ENCODE assay signal across 8 cellular contexts in the genomic region with DNA sequence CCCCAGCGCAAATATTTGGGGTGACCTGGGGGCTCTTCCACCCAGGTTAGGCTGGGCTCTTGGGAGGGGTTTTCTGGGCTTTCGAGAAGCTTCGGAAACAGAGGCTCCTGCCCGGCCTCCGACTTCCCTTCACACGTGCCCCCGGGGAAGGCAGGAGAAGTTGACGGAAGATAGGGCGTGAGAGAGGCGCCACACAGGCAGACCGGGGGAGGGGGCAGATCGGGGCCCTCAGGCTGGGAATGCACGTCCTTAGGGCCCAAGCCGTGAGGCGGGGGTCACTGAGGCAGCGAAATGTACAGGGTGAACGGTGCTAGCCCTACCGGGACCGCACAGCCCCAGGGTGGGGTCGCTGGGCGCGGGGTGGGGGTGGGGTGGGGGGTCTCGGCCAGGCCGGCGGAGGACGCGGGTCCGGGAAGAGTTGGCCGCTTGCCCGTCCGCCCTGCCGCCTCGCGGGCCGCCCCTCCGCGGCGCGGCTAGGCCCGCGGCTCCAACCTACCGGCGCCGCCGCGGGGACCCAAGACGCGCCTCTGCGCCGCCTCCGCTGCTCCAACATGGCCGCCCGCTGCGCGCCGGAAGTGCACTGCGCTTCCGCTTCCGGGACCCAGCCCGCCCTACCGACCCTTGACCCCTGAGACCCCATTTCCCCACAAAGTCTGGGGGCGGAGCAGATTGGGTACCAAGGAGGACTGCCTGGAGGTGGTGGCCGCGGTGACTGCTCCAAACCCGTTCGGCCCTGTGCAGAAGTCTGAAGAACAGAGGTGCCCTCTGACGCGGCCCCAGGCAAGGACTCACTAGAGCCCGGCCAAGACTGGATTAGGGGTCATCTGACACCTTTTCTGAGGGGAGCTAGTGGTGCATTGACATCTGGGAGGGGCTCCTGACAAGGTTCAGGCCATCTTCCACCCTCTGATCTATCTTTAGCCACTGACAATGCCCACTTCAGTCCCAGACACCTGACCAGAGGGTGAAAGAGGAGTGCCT. TPM values are rescaled to one million over a fixed set of nuclear protein-coding genes. Genes with fewer than 3 reads are reported as not detected.
DNase-seq lines count a peak whose midpoint lies in the region; ATAC-seq, FAIRE-seq and TF ChIP-seq lines count a peak whose summit lies in the region.

A gene (minus strand): TSS at position 561 of the 981 bp plus-strand sequence. CDS start 2,123 bp downstream, outside the sequence.

- H3K36me3 ChIP-seq in WERI-Rb-1: peaks cover 21% of the 10 kb centered on the region
- H3K36me3 ChIP-seq in bronchial epithelial cell (ENCODE audit: control insufficient read depth, insufficient read depth, low read length): peaks cover 16% of the 10 kb centered on the region
- peaks cover 0 to 38% (median 29%) of the 10 kb centered on the region in 6 donors for H3K36me3 ChIP-seq in spleen

- H3K27ac ChIP-seq in WERI-Rb-1 (peak within 1 kb of the TSS; percentile 88), spleen (peak within 1 kb of the TSS; percentile 82 to 95 (median 91))

- no peak for FAIRE-seq in bronchial epithelial cell (lab: Jason Lieb, UNC)

- peaks cover 3% of the 10 kb centered on the region for H3K9me3 ChIP-seq in WERI-Rb-1 (ENCODE audit: severe bottlenecking)
- no peaks in the 10 kb centered on the region for H3K9me3 ChIP-seq in spleen

- WGBS in spleen, 5 donors: 6 to 19% (median 7%) methylated on average over 16 to 69 of the region's 69 CpGs

- TF ChIP-seq POLR2A in spleen (IDR thresholded peaks at IDR 0.05): no peak

- peak; percentile 32 for DNase-seq in DMS114 treated with DMSO at 0.1 percent for 48 hours (lab: John Stamatoyannopoulos, UW; ENCODE audit: unreplicated experiment)
- DNase-seq in NCI-H146 (lab: John Stamatoyannopoulos, UW): peak; percentile 75
- DNase-seq in WERI-Rb-1: peak; percentile 76
- peak; percentile 27 for DNase-seq in bronchial epithelial cell (ENCODE audit: low read depth)
- peak; percentile 51 for DNase-seq in inferior parietal cortex (ENCODE audit: extremely low spot score)
- DNase-seq in spleen: peak; percentile 91

- no peak for TF ChIP-seq CTCF in WERI-Rb-1 (IDR thresholded peaks at IDR 0.05; ENCODE audit: low read depth, low read length)
- TF ChIP-seq CTCF in bronchial epithelial cell (IDR thresholded peaks at IDR 0.05; ENCODE audit: insufficient read depth, low read length, severe bottlenecking): no peak
- no peak for TF ChIP-seq CTCF in spleen (IDR thresholded peaks at IDR 0.05 in 8 of 11, conservative IDR thresholded peaks at IDR 0.05 in 3 of 11)

- H3K4me3 ChIP-seq in WERI-Rb-1 (ENCODE audit: low read depth, low read length) (peak within 1 kb of the TSS; percentile 66), bronchial epithelial cell (ENCODE audit: low read depth, low read length) (peak within 1 kb of the TSS; percentile 77), spleen (peak within 1 kb of the TSS; percentile 74 to 98 (median 88))

- intact Hi-C loops in spleen (cut with DNase I; ENCODE audit: low total_unique reads): no loop called here

- ATAC-seq in GM21723 (IDR thresholded peaks at IDR 0.05; ENCODE audit: unreplicated experiment) (peak; percentile 61), HG03571 (IDR thresholded peaks at IDR 0.05; ENCODE audit: unreplicated experiment) (no peak)

- H3K27me3 ChIP-seq in WERI-Rb-1 (ENCODE audit: insufficient read depth, low read depth, severe bottlenecking) (no peaks in the 10 kb centered on the region), bronchial epithelial cell (ENCODE audit: control insufficient read depth, insufficient read depth, low read length) (no peaks in the 10 kb centered on the region), spleen (replicated peaks in 1 of 7) (no peaks in the 10 kb centered on the region)

- peaks cover 12 to 66% (median 40%) of the 10 kb centered on the region in 6 donors for H3K4me1 ChIP-seq in spleen

RNA-seq across cellular contexts. Expression of the gene that starts here (rescaled TPM):
- total RNA-seq in bronchial epithelial cell (19.1 and 19.5 TPM in 2 replicates), spleen (10 to 100 TPM; 20.5 to 45.4 (median 28.8) TPM)
- polyA plus RNA-seq in spleen: 10 to 100 TPM in 2 of 3 donors, 1 to 10 TPM in 1; 9.9 to 19.1 (median 16.3) TPM

Comparison
In these comparisons a context has a peak if more than half of its experiments do, and no peak if none do; other contexts are left out.
1. DNase-seq: peak in every context shown above with its lines; median percentile 91 in spleen; 76 in WERI-Rb-1; 75 in NCI-H146; 51 in inferior parietal cortex; 32 in DMS114 treated with DMSO at 0.1 percent for 48 hours; 27 in bronchial epithelial cell.